Comparison of ENCODE assay signal across 1 cellular context in genomic region chr1:226312065-226312464, GRCh38.
A peak's percentile ranks its signal among the peaks of the same experiment; 100 is the strongest.
TF ChIP-seq lines count a peak whose summit lies in the region.

No MANE protein-coding gene starts in this region.

TF ChIP-seq in HEK293, 187 proteins besides CTCF, POLR2A, EP300 and RAD21 (continued from another document):
- no peak for TF ChIP-seq GLI2 (tag by site-specific recombination; IDR thresholded peaks at IDR 0.05; ENCODE audit: borderline replicate concordance, low read depth)
- TF ChIP-seq, protein P1, sequence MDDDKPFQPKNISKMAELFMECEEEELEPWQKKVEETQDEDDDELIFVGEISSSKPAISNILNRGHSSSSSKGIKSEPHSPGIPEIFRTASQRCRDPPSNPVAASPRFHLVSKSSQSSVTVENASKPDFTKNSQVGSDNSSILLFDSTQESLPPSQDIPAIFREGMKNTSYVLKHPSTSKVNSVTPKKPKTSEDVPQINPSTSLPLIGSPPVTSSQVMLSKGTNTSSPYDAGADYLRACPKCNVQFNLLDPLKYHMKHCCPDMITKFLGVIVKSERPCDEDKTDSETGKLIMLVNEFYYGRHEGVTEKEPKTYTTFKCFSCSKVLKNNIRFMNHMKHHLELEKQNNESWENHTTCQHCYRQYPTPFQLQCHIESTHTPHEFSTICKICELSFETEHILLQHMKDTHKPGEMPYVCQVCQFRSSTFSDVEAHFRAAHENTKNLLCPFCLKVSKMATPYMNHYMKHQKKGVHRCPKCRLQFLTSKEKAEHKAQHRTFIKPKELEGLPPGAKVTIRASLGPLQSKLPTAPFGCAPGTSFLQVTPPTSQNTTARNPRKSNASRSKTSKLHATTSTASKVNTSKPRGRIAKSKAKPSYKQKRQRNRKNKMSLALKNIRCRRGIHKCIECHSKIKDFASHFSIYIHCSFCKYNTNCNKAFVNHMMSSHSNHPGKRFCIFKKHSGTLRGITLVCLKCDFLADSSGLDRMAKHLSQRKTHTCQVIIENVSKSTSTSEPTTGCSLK (tag by site-specific recombination; IDR thresholded peaks at IDR 0.05): no peak
- TF ChIP-seq INSM2 (tag by site-specific recombination; IDR thresholded peaks at IDR 0.05): no peak
- no peak for TF ChIP-seq ZNF175 (tag by site-specific recombination; IDR thresholded peaks at IDR 0.05)
- TF ChIP-seq, protein P2, sequence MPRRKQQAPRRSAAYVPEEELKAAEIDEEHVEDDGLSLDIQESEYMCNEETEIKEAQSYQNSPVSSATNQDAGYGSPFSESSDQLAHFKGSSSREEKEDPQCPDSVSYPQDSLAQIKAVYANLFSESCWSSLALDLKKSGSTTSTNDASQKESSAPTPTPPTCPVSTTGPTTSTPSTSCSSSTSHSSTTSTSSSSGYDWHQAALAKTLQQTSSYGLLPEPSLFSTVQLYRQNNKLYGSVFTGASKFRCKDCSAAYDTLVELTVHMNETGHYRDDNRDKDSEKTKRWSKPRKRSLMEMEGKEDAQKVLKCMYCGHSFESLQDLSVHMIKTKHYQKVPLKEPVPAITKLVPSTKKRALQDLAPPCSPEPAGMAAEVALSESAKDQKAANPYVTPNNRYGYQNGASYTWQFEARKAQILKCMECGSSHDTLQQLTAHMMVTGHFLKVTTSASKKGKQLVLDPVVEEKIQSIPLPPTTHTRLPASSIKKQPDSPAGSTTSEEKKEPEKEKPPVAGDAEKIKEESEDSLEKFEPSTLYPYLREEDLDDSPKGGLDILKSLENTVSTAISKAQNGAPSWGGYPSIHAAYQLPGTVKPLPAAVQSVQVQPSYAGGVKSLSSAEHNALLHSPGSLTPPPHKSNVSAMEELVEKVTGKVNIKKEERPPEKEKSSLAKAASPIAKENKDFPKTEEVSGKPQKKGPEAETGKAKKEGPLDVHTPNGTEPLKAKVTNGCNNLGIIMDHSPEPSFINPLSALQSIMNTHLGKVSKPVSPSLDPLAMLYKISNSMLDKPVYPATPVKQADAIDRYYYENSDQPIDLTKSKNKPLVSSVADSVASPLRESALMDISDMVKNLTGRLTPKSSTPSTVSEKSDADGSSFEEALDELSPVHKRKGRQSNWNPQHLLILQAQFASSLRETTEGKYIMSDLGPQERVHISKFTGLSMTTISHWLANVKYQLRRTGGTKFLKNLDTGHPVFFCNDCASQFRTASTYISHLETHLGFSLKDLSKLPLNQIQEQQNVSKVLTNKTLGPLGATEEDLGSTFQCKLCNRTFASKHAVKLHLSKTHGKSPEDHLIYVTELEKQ (tag by site-specific recombination; IDR thresholded peaks at IDR 0.05; ENCODE audit: borderline replicate concordance): no peak
- TF ChIP-seq SCRT1 (tag by site-specific recombination; IDR thresholded peaks at IDR 0.05; ENCODE audit: borderline replicate concordance): peak; percentile 52; the same call in 1 of the 2 replicates
- 0 out of 2 replicates have a peak, but pooled peaks have one; percentile 20 for TF ChIP-seq HIC1 (tag by site-specific recombination; IDR thresholded peaks at IDR 0.05)
- TF ChIP-seq ZBTB48 (tag by site-specific recombination; IDR thresholded peaks at IDR 0.05): peak; percentile 41; the same call in 1 of the 2 replicates
- TF ChIP-seq ZXDB (tag by site-specific recombination; IDR thresholded peaks at IDR 0.05): 0 out of 2 replicates have a peak, but pooled peaks have one; percentile 24
- no peak for TF ChIP-seq ZNF221 (tag by site-specific recombination; IDR thresholded peaks at IDR 0.05; ENCODE audit: borderline replicate concordance)
- TF ChIP-seq ZNF621 (tag by site-specific recombination; IDR thresholded peaks at IDR 0.05): no peak
- TF ChIP-seq ZFP3 (tag by site-specific recombination; IDR thresholded peaks at IDR 0.05; ENCODE audit: low read depth): no peak
- no peak for TF ChIP-seq ZNF677 (tag by site-specific recombination; IDR thresholded peaks at IDR 0.05)
- TF ChIP-seq ZNF555 (tag by site-specific recombination; conservative IDR thresholded peaks at IDR 0.05): no peak
- TF ChIP-seq, protein P3, sequence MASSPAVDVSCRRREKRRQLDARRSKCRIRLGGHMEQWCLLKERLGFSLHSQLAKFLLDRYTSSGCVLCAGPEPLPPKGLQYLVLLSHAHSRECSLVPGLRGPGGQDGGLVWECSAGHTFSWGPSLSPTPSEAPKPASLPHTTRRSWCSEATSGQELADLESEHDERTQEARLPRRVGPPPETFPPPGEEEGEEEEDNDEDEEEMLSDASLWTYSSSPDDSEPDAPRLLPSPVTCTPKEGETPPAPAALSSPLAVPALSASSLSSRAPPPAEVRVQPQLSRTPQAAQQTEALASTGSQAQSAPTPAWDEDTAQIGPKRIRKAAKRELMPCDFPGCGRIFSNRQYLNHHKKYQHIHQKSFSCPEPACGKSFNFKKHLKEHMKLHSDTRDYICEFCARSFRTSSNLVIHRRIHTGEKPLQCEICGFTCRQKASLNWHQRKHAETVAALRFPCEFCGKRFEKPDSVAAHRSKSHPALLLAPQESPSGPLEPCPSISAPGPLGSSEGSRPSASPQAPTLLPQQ (tag by site-specific recombination; IDR thresholded peaks at IDR 0.05): 0 out of 2 replicates have a peak, but pooled peaks have one; percentile 18
- TF ChIP-seq ZNF341 (tag by site-specific recombination; IDR thresholded peaks at IDR 0.05; ENCODE audit: low read depth): no peak
- TF ChIP-seq, protein P4, sequence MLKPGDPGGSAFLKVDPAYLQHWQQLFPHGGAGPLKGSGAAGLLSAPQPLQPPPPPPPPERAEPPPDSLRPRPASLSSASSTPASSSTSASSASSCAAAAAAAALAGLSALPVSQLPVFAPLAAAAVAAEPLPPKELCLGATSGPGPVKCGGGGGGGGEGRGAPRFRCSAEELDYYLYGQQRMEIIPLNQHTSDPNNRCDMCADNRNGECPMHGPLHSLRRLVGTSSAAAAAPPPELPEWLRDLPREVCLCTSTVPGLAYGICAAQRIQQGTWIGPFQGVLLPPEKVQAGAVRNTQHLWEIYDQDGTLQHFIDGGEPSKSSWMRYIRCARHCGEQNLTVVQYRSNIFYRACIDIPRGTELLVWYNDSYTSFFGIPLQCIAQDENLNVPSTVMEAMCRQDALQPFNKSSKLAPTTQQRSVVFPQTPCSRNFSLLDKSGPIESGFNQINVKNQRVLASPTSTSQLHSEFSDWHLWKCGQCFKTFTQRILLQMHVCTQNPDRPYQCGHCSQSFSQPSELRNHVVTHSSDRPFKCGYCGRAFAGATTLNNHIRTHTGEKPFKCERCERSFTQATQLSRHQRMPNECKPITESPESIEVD (tag by site-specific recombination; IDR thresholded peaks at IDR 0.05): peak; percentile 63
